Comparison of ENCODE assay signal across 8 cellular contexts in genomic region chr15:81296673-81297072, GRCh38. TPM values are rescaled to one million over a fixed set of nuclear protein-coding genes. Genes with fewer than 3 reads are reported as not detected.
DNase-seq lines count a peak whose midpoint lies in the region; ATAC-seq, FAIRE-seq and TF ChIP-seq lines count a peak whose summit lies in the region.

No MANE protein-coding gene starts in this region.

- H3K36me3 Mint-ChIP-seq in immature natural killer cell: peaks cover 25 to 42% (median 35%) of the 10 kb centered on the region in 3 donors

- peak; percentile 100 for FAIRE-seq in GM12892 (lab: Jason Lieb, UNC)

- peaks cover 8 to 13% (median 9%) of the 10 kb centered on the region in 3 donors for H3K27me3 Mint-ChIP-seq in immature natural killer cell (ENCODE audit: low read depth in 3 of 3)

- peak; percentile 82 for TF ChIP-seq POLR2A in GM12892 (IDR thresholded peaks at IDR 0.05; ENCODE audit: low read depth, low read length)

- peak; percentile 43 for DNase-seq in GM12892 (ENCODE audit: insufficient read length)
- peak; percentile 1 for DNase-seq in NCI-H146 treated with DMSO at 0.1 percent for 48 hours (lab: John Stamatoyannopoulos, UW; ENCODE audit: unreplicated experiment)
- peak; percentile 65 for DNase-seq in activated T-cell treated with anti-CD3 and anti-CD28 coated beads, Interleukin-2, amount 50 U/mL, for 1 hour
- DNase-seq in immature natural killer cell: peak; percentile 82 to 84 (median 83)
- peak; percentile 77 for DNase-seq in stimulated activated CD8-positive, alpha-beta memory T cell treated with anti-CD3 and anti-CD28 coated beads, Interleukin-4, amount 100 ng/mL, for 48 hours
- no peak for DNase-seq in NCI-H1092 treated with DMSO at 0.1 percent for 48 hours (lab: John Stamatoyannopoulos, UW)
- no peak for DNase-seq in NCI-H2081 treated with DMSO at 0.1 percent for 48 hours (lab: John Stamatoyannopoulos, UW)

- ATAC-seq in HG02571 (IDR thresholded peaks at IDR 0.05; ENCODE audit: unreplicated experiment): peak; percentile 44

- peaks cover 93 to 97% of the 10 kb centered on the region in 2 donors for H3K4me1 Mint-ChIP-seq in immature natural killer cell

- H3K9me3 Mint-ChIP-seq in immature natural killer cell: no peaks in the 10 kb centered on the region

- peak overlapping the region; percentile 95 to 100 (median 99) for H3K27ac Mint-ChIP-seq in immature natural killer cell

- peak overlapping the region; percentile 99 to 100 (median 100) for H3K4me3 Mint-ChIP-seq in immature natural killer cell

RNA-seq across cellular contexts. Expression of gene STARD5, which starts 27.3 kb away (rescaled TPM):
- 4.0 TPM for polyA plus RNA-seq in GM12892 (2012; ENCODE audit: missing spikeins)
- polyA plus RNA-seq in immature natural killer cell: 1 to 10 TPM in 2 of 3 donors, not detected in 1; 1.7 to 3.8 TPM

Comparison
In these comparisons a context has a peak if more than half of its experiments do, and no peak if none do; other contexts are left out.
1. DNase-seq: peak in GM12892 (single experiment), NCI-H146 treated with DMSO at 0.1 percent for 48 hours (single experiment), activated T-cell treated with anti-CD3 and anti-CD28 coated beads, Interleukin-2, amount 50 U/mL, for 1 hour (single experiment), immature natural killer cell (3 of 3) and stimulated activated CD8-positive, alpha-beta memory T cell treated with anti-CD3 and anti-CD28 coated beads, Interleukin-4, amount 100 ng/mL, for 48 hours (single experiment); none in NCI-H1092 treated with DMSO at 0.1 percent for 48 hours (single experiment) and NCI-H2081 treated with DMSO at 0.1 percent for 48 hours (single experiment).